In the genomic region with DNA sequence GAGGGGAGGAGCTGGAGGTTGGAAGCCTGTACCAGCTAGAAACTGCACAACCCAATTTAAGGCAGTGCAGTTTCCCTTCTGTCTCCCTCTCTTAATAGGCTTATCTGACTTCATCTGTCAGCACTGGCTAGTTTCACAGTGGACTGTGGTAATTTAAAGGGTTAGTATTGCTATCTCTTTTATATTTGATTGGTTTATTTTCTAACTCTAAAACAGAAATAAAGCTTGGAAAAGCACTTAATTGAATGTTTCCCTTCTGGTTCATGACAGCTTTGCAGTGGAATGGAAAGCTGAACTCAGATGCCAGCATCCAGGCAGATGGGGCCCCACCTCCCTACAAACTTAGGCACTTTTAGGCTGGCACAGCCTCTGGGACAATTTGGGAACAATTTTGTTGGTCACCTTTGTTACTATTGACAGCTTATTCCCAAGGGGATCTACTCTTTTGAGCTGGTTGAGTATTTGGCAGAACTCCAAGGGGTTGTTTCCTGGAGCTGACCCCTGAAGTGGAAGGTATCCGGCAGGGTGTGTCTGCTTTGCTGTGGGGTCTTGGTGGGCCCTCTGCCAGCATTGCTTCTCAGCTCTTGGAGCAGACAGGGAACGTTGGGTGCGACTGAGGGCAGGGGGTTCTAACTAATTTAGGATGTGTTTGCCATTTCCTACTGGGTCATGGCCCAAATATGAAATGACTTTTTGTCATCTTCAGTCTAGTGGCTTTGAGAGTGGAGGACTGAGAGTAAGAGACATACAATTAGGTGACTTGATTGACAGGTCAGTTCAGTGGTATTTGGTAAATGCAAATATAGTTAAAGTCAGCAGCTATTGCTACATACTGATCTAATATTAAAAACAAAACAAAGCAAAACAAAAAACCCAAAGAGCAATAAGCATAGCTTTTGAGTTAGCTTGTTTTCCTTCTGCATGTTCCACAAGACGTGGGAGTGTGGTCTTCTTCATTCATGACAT, we compare ENCODE assay signal across 1 cellular context.
TF ChIP-seq lines count a peak whose summit lies in the region.

No MANE protein-coding gene starts in this region.

TF ChIP-seq in HEK293, 187 proteins besides CTCF, POLR2A, EP300 and RAD21 (continued from another document):
- TF ChIP-seq, protein P1, sequence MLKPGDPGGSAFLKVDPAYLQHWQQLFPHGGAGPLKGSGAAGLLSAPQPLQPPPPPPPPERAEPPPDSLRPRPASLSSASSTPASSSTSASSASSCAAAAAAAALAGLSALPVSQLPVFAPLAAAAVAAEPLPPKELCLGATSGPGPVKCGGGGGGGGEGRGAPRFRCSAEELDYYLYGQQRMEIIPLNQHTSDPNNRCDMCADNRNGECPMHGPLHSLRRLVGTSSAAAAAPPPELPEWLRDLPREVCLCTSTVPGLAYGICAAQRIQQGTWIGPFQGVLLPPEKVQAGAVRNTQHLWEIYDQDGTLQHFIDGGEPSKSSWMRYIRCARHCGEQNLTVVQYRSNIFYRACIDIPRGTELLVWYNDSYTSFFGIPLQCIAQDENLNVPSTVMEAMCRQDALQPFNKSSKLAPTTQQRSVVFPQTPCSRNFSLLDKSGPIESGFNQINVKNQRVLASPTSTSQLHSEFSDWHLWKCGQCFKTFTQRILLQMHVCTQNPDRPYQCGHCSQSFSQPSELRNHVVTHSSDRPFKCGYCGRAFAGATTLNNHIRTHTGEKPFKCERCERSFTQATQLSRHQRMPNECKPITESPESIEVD (tag by site-specific recombination; IDR thresholded peaks at IDR 0.05), result peak; percentile 53
- peak; percentile 56; the same call in 1 of the 2 replicates for TF ChIP-seq TRIM28 (IDR thresholded peaks at IDR 0.05; ENCODE audit: borderline replicate concordance, low read length)
TF ChIP-seq in HEK293: peak in this region for 4.
